Comparison of ENCODE assay signal across 8 cellular contexts in the genomic region with DNA sequence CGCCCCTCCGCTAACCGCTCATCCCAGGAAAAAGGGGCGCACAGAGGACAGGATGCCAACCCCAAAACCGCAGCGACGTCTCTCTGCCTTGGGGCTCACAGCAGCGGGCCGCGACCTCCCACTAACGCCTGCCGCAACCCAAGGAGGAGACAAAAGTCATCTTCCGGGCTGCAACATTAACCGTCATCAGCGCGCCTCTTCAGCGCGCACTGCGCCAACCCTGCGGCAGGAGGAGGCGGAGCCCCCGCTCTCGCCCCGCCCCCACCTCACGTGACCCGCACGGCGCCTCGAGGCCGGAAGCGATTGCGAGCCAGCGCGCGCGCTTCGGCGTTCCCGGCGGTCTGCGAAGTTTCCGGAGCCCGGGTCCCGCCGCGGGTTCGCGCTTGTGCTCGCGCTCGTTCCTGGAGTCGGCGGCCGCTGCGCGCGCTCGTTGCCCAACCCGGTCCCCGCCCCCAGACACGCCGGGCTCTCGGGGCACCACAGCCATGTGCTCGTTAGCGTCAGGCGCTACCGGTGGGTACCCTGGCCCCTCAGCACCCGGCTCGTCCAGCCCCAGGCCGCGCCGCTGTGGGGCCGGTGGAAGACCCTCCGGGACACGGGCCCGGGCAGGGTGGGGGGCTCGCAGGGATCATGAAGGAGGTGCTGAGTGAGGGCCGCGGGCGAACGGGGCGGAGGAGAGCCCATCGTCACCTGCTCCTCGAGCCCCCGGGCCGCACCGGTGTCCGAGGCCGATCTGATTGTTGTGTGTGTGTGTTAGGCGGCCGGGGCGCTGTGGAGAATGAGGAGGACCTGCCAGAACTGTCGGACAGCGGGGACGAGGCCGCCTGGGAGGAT. TPM values are rescaled to one million over a fixed set of nuclear protein-coding genes. Genes with fewer than 3 reads are reported as not detected.
DNase-seq lines count a peak whose midpoint lies in the region; ATAC-seq and TF ChIP-seq lines count a peak whose summit lies in the region.

A gene (plus strand): TSS at position 455 of the 834 bp plus-strand sequence. CDS start 31 bp downstream, at position 486.

- no peaks in the 10 kb centered on the region for H3K9me3 ChIP-seq in CD4-positive, CD25-positive, alpha-beta regulatory T cell (ENCODE audit: control insufficient read depth in 2 of 2, low read length in 2 of 2)
- H3K9me3 ChIP-seq in left lung: no peaks in the 10 kb centered on the region

- peak; percentile 96 to 98 (median 98) for DNase-seq in CD4-positive, CD25-positive, alpha-beta regulatory T cell
- DNase-seq in NCI-H748 treated with DMSO at 0.1 percent for 48 hours (lab: John Stamatoyannopoulos, UW) (peak; percentile 86), dedifferentiated amniotic fluid mesenchymal stem cell (ENCODE audit: extremely low spot score) (peak; percentile 89), left lung (peak; percentile 96 to 99)
- DNase-seq in activated CD4-positive, alpha-beta T cell treated with anti-CD3 and anti-CD28 coated beads, Interleukin-2, amount 50 U/mL, for 24 hours (ENCODE audit: low read depth in 1 of 2, low spot score in 1 of 2): peak; percentile 93 to 94
- DNase-seq in stimulated activated CD4-positive, alpha-beta T cell treated with anti-CD3 and anti-CD28 coated beads, Interleukin-2, amount 100 ng/mL, for 4 hours (ENCODE audit: low read depth): peak; percentile 97

- H3K9me3 Mint-ChIP-seq in CD4-positive, CD25-positive, alpha-beta regulatory T cell: no peaks in the 10 kb centered on the region

- peak within 1 kb of the TSS; percentile 99 to 100 (median 100) for H3K27ac Mint-ChIP-seq in CD4-positive, CD25-positive, alpha-beta regulatory T cell

- H3K36me3 Mint-ChIP-seq in CD4-positive, CD25-positive, alpha-beta regulatory T cell: peaks cover 17% of the 10 kb centered on the region

- peak; percentile 55 to 92 for TF ChIP-seq CTCF in left lung (IDR thresholded peaks at IDR 0.05)

- H3K4me3 Mint-ChIP-seq in CD4-positive, CD25-positive, alpha-beta regulatory T cell: peak within 1 kb of the TSS; percentile 95 to 99 (median 98)

- peaks cover 17% of the 10 kb centered on the region for H3K4me1 ChIP-seq in CD4-positive, CD25-positive, alpha-beta regulatory T cell (ENCODE audit: control insufficient read depth, insufficient read depth, low read length, poor library complexity, severe bottlenecking)
- H3K4me1 ChIP-seq in left lung: peaks cover 11 to 18% of the 10 kb centered on the region in 2 donors

- H3K27me3 Mint-ChIP-seq in CD4-positive, CD25-positive, alpha-beta regulatory T cell: no peaks in the 10 kb centered on the region

- H3K27ac ChIP-seq in CD4-positive, CD25-positive, alpha-beta regulatory T cell (ENCODE audit: insufficient read depth, low read length, poor library complexity, severe bottlenecking): peak within 1 kb of the TSS; percentile 95
- peak within 1 kb of the TSS; percentile 91 to 92 for H3K27ac ChIP-seq in left lung

- H3K4me3 ChIP-seq in CD4-positive, CD25-positive, alpha-beta regulatory T cell (ENCODE audit: low read depth, low read length): peak within 1 kb of the TSS; percentile 92
- H3K4me3 ChIP-seq in left lung: peak within 1 kb of the TSS; percentile 82 to 85

- H3K36me3 ChIP-seq in CD4-positive, CD25-positive, alpha-beta regulatory T cell (ENCODE audit: control insufficient read depth, insufficient read depth, low read length): peaks cover 11% of the 10 kb centered on the region
- peaks cover 0 to 26% of the 10 kb centered on the region in 2 donors for H3K36me3 ChIP-seq in left lung

- ATAC-seq in CD4-positive, CD25-positive, alpha-beta regulatory T cell (ENCODE audit: low read depth in 2 of 2): peak; percentile 88 to 89
- ATAC-seq in GM19438 (IDR thresholded peaks at IDR 0.05; ENCODE audit: low read depth, unreplicated experiment) (peak; percentile 79), HG03571 (IDR thresholded peaks at IDR 0.05; ENCODE audit: unreplicated experiment) (peak; percentile 80), left lung (peak; percentile 97)

- H3K27me3 ChIP-seq in CD4-positive, CD25-positive, alpha-beta regulatory T cell (ENCODE audit: control insufficient read depth, insufficient read depth, low read length): no peaks in the 10 kb centered on the region
- no peaks in the 10 kb centered on the region for H3K27me3 ChIP-seq in left lung

- H3K4me1 Mint-ChIP-seq in CD4-positive, CD25-positive, alpha-beta regulatory T cell: peaks cover 17 to 43% (median 28%) of the 10 kb centered on the region in 4 donors

- intact Hi-C loops in left lung (cut with DNase I): no loop called here

RNA-seq across cellular contexts. Expression of the gene that starts here (rescaled TPM):
- 12.3 TPM for total RNA-seq in CD4-positive, CD25-positive, alpha-beta regulatory T cell
- 10 to 100 TPM in 1 of 4 donors, 1 to 10 TPM in 3; 5.6 to 13.1 (median 7.1) TPM for polyA plus RNA-seq in CD4-positive, CD25-positive, alpha-beta regulatory T cell
- 10 to 100 TPM in 1 of 2 donors, 1 to 10 TPM in 1; 8.0 to 13.2 TPM for total RNA-seq in left lung

Comparison
In these comparisons a context has a peak if more than half of its experiments do, and no peak if none do; other contexts are left out.
1. Peak in every context shown above with its lines: DNase-seq, ATAC-seq, H3K4me3 ChIP-seq and H3K27ac ChIP-seq.